In genomic region chr7:129009437-129009836, GRCh38 we compare ENCODE assay signal across 12 cellular contexts. TPM values are rescaled to one million over a fixed set of nuclear protein-coding genes. Genes with fewer than 3 reads are reported as not detected.
DNase-seq lines count a peak whose midpoint lies in the region; ATAC-seq and TF ChIP-seq lines count a peak whose summit lies in the region.
"Had no signal": no experiment of that assay in that cellular context is flagged by ENCODE, and none has a peak within 500 bp of the region (broad histone marks: within the 10 kb centered on the region; RNA-seq: fewer than 3 reads in every experiment).

No MANE protein-coding gene starts in this region.

- no peaks in the 10 kb centered on the region for H3K9me3 Mint-ChIP-seq in activated T-cell treated with anti-CD3 and anti-CD28 coated beads, Interleukin-2, amount 50 U/mL, for 72 hours
- H3K9me3 Mint-ChIP-seq in stimulated activated effector memory CD8-positive, alpha-beta T cell treated with anti-CD3 and anti-CD28 coated beads, Interleukin-12 subunit alpha, Interleukin-12 subunit beta, amount 100 ng/mL, for 72 hours: no peaks in the 10 kb centered on the region
- H3K9me3 Mint-ChIP-seq in HFFc6: no peaks in the 10 kb centered on the region
- H3K9me3 Mint-ChIP-seq: WTC11 had no signal

- peak overlapping the region in 1 of 2 donors; percentile 81 for H3K4me3 Mint-ChIP-seq in activated T-cell treated with anti-CD3 and anti-CD28 coated beads, Interleukin-2, amount 50 U/mL, for 72 hours
- peak overlapping the region; percentile 36 for H3K4me3 Mint-ChIP-seq in stimulated activated effector memory CD8-positive, alpha-beta T cell treated with anti-CD3 and anti-CD28 coated beads, Interleukin-12 subunit alpha, Interleukin-12 subunit beta, amount 100 ng/mL, for 72 hours
- no peak overlapping the region for H3K4me3 Mint-ChIP-seq in HFFc6
- H3K4me3 Mint-ChIP-seq: WTC11 had no signal

- no peak for TF ChIP-seq CTCF in HFFc6 (IDR thresholded peaks at IDR 0.05)

- peak; percentile 9 to 38 for ATAC-seq in activated T-cell treated with anti-CD3 and anti-CD28 coated beads, Interleukin-2, amount 50 U/mL, for 72 hours (replicated peaks in 1 of 2)
- ATAC-seq in GM21786 (IDR thresholded peaks at IDR 0.05; ENCODE audit: unreplicated experiment) (peak; percentile 71), HG03520 (IDR thresholded peaks at IDR 0.05; ENCODE audit: unreplicated experiment) (peak; percentile 66)
- ATAC-seq in stimulated activated effector memory CD8-positive, alpha-beta T cell treated with anti-CD3 and anti-CD28 coated beads, Interleukin-12 subunit alpha, Interleukin-12 subunit beta, amount 100 ng/mL, for 72 hours: peak; percentile 28
- ATAC-seq: left lobe of liver, PC-3, WTC11 had no signal

- H3K36me3 Mint-ChIP-seq in activated T-cell treated with anti-CD3 and anti-CD28 coated beads, Interleukin-2, amount 50 U/mL, for 72 hours (ENCODE audit: insufficient read depth in 2 of 2): peaks cover 14 to 21% of the 10 kb centered on the region in 2 donors
- H3K36me3 Mint-ChIP-seq in stimulated activated effector memory CD8-positive, alpha-beta T cell treated with anti-CD3 and anti-CD28 coated beads, Interleukin-12 subunit alpha, Interleukin-12 subunit beta, amount 100 ng/mL, for 72 hours: peaks cover 88% of the 10 kb centered on the region
- H3K36me3 Mint-ChIP-seq in HFFc6 (ENCODE audit: low read depth): peaks cover 20% of the 10 kb centered on the region

- H3K27me3 Mint-ChIP-seq in activated T-cell treated with anti-CD3 and anti-CD28 coated beads, Interleukin-2, amount 50 U/mL, for 72 hours (ENCODE audit: low read depth): no peaks in the 10 kb centered on the region
- no peaks in the 10 kb centered on the region for H3K27me3 Mint-ChIP-seq in HFFc6 (ENCODE audit: insufficient read depth)

- DNase-seq in activated T-cell treated with anti-CD3 and anti-CD28 coated beads, Interleukin-2, amount 50 U/mL, for 72 hours: no peak
- DNase-seq in activated T-cell treated with anti-CD3 and anti-CD28 coated beads for 4 hours (no peak), T-helper 1 cell (no peak), NCI-H128 (lab: John Stamatoyannopoulos, UW; ENCODE audit: unreplicated experiment) (no peak), HFFc6 (no peak)
- DNase-seq in stimulated activated effector memory CD8-positive, alpha-beta T cell treated with anti-CD3 and anti-CD28 coated beads, Interleukin-12 subunit alpha, Interleukin-12 subunit beta, amount 100 ng/mL, for 72 hours (ENCODE audit: low spot score in 2 of 2): no peak
- DNase-seq: PC-3, right lobe of liver had no signal

- H3K27ac Mint-ChIP-seq in activated T-cell treated with anti-CD3 and anti-CD28 coated beads, Interleukin-2, amount 50 U/mL, for 72 hours: no peak overlapping the region
- H3K27ac Mint-ChIP-seq in stimulated activated effector memory CD8-positive, alpha-beta T cell treated with anti-CD3 and anti-CD28 coated beads, Interleukin-12 subunit alpha, Interleukin-12 subunit beta, amount 100 ng/mL, for 72 hours: peak overlapping the region; percentile 74
- no peak overlapping the region for H3K27ac Mint-ChIP-seq in HFFc6
- H3K27ac Mint-ChIP-seq: WTC11 had no signal

- H3K4me1 Mint-ChIP-seq in activated T-cell treated with anti-CD3 and anti-CD28 coated beads, Interleukin-2, amount 50 U/mL, for 72 hours (ENCODE audit: low read depth): peaks cover 48% of the 10 kb centered on the region
- H3K4me1 Mint-ChIP-seq in stimulated activated effector memory CD8-positive, alpha-beta T cell treated with anti-CD3 and anti-CD28 coated beads, Interleukin-12 subunit alpha, Interleukin-12 subunit beta, amount 100 ng/mL, for 72 hours: peaks cover 21% of the 10 kb centered on the region
- H3K4me1 Mint-ChIP-seq in HFFc6 (ENCODE audit: low read depth): peaks cover 16% of the 10 kb centered on the region; the same call in 1 of the 2 replicates
- H3K4me1 Mint-ChIP-seq: WTC11 had no signal

RNA-seq across cellular contexts. Expression of gene TNPO3, which starts 45.5 kb away (rescaled TPM):
- 10 to 100 TPM; 62.0 to 81.4 TPM for total RNA-seq in activated T-cell treated with anti-CD3 and anti-CD28 coated beads, Interleukin-2, amount 50 U/mL, for 72 hours
- total RNA-seq in HFFc6 (2021; fragmentation: NEBNext Ultra II Directional; extraction: Animal tissue kit (Norgen Biotek cat#: 25700)): 10 to 100 TPM; 38.5 to 52.5 (median 45.0) TPM
